ENCODE assay signal across 22 cellular contexts in the genomic region with DNA sequence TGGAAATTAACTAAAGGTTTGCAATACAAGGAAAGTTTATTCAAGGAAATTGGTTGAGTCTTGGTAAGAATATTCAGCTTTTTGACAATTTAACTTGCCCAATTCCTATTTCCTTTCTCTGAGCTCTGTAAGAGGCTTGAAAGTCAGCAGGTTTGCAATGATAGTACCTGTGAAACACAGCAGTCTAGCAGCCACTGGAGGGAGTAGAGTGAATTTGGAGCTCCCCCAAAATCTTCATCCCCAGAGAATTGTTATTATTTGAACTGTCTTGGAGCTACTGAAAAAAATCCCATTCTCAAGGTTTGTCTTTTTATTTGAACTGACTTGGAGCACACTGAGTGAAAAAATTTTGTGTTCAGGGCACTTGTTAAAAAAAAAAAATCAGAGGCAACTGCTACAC.
"Had no signal": no experiment of that assay in that cellular context is flagged by ENCODE, and none has a peak within 500 bp of the region (broad histone marks: within the 10 kb centered on the region; RNA-seq: fewer than 3 reads in every experiment).

No MANE protein-coding gene starts in this region.

- H3K4me3 Mint-ChIP-seq: activated CD4-positive, alpha-beta memory T cell treated with anti-CD3 and anti-CD28 coated beads, Interleukin-2, amount 10 ng/mL, durations not matched to agents 7 days and 5 days; activated CD4-positive, alpha-beta T cell treated with anti-CD3 and anti-CD28 coated beads, Interleukin-2, amount 10 ng/mL, durations not matched to agents 24 days and 14 days; activated naive CD8-positive, alpha-beta T cell treated with anti-CD3 and anti-CD28 coated beads, Interleukin-2, amount 50 U/mL, for 24 hours; activated T-cell treated with anti-CD3 and anti-CD28 coated beads, Interleukin-2, amount 50 U/mL, for 72 hours; naive B cell; neural crest cell; stimulated activated naive CD8-positive, alpha-beta T cell treated with anti-CD3 and anti-CD28 coated beads, Interleukin-15, Interleukin-2, amounts not matched to agents 100 ng/mL and 50 ng/mL, for 24 hours had no signal

- H3K4me3 ChIP-seq: cardiac muscle cell, hepatocyte, mucosa of descending colon, suprapubic skin, tibial nerve had no signal

- H3K9me3 ChIP-seq: mucosa of descending colon, suprapubic skin, tibial nerve had no signal

- H3K36me3 Mint-ChIP-seq: naive B cell had no signal

- H3K4me1 Mint-ChIP-seq: activated CD4-positive, alpha-beta memory T cell treated with anti-CD3 and anti-CD28 coated beads, Interleukin-2, amount 10 ng/mL, durations not matched to agents 7 days and 5 days; activated CD4-positive, alpha-beta T cell treated with anti-CD3 and anti-CD28 coated beads, Interleukin-2, amount 10 ng/mL, durations not matched to agents 24 days and 14 days; activated naive CD8-positive, alpha-beta T cell treated with anti-CD3 and anti-CD28 coated beads, Interleukin-2, amount 50 U/mL, for 24 hours; naive B cell; neural crest cell had no signal

- DNase-seq: activated CD4-positive, alpha-beta memory T cell treated with anti-CD3 and anti-CD28 coated beads, Interleukin-2, amount 10 ng/mL, durations not matched to agents 7 days and 5 days; activated CD4-positive, alpha-beta T cell treated with anti-CD3 and anti-CD28 coated beads, Interleukin-2, amount 10 ng/mL, durations not matched to agents 24 days and 14 days; activated gamma-delta T cell; activated naive CD4-positive, alpha-beta T cell treated with anti-CD3 and anti-CD28 coated beads, Interleukin-2, amount 50 U/mL, for 16 hours; activated naive CD8-positive, alpha-beta T cell treated with anti-CD3 and anti-CD28 coated beads, Interleukin-2, amount 50 U/mL, for 24 hours; activated T-cell treated with anti-CD3 and anti-CD28 coated beads, Interleukin-2, amount 50 U/mL, for 72 hours; cortex of kidney; erythroblast; glutamatergic neuron; kidney glomerular epithelial cell; left ventricle myocardium superior; naive B cell; posterior cingulate gyrus; retina; stimulated activated CD4-positive, alpha-beta T cell treated with anti-CD3 and anti-CD28 coated beads, Interleukin-12 subunit alpha, Interleukin-12 subunit beta, amount 100 ng/mL, for 4 hours had no signal

- H3K27me3 Mint-ChIP-seq: activated CD4-positive, alpha-beta T cell treated with anti-CD3 and anti-CD28 coated beads, Interleukin-2, amount 10 ng/mL, durations not matched to agents 24 days and 14 days had no signal

- H3K27ac ChIP-seq: cardiac muscle cell, hepatocyte, suprapubic skin, tibial nerve had no signal

- H3K36me3 ChIP-seq: cardiac muscle cell, suprapubic skin, tibial nerve had no signal

- H3K27ac Mint-ChIP-seq: activated CD4-positive, alpha-beta memory T cell treated with anti-CD3 and anti-CD28 coated beads, Interleukin-2, amount 10 ng/mL, durations not matched to agents 7 days and 5 days; activated CD4-positive, alpha-beta T cell treated with anti-CD3 and anti-CD28 coated beads, Interleukin-2, amount 10 ng/mL, durations not matched to agents 24 days and 14 days; activated naive CD8-positive, alpha-beta T cell treated with anti-CD3 and anti-CD28 coated beads, Interleukin-2, amount 50 U/mL, for 24 hours; activated T-cell treated with anti-CD3 and anti-CD28 coated beads, Interleukin-2, amount 50 U/mL, for 72 hours; naive B cell; stimulated activated naive CD8-positive, alpha-beta T cell treated with anti-CD3 and anti-CD28 coated beads, Interleukin-15, Interleukin-2, amounts not matched to agents 100 ng/mL and 50 ng/mL, for 24 hours had no signal

- H3K9me3 Mint-ChIP-seq: activated CD4-positive, alpha-beta T cell treated with anti-CD3 and anti-CD28 coated beads, Interleukin-2, amount 10 ng/mL, durations not matched to agents 24 days and 14 days; stimulated activated naive CD8-positive, alpha-beta T cell treated with anti-CD3 and anti-CD28 coated beads, Interleukin-15, Interleukin-2, amounts not matched to agents 100 ng/mL and 50 ng/mL, for 24 hours had no signal

- H3K27me3 ChIP-seq: cardiac muscle cell, hepatocyte, suprapubic skin, tibial nerve had no signal

- H3K4me1 ChIP-seq: suprapubic skin had no signal
